16 cellular contexts compared by ENCODE assay signal in genomic region chr13:101423872-101424271, GRCh38. TPM values are rescaled to one million over a fixed set of nuclear protein-coding genes. Genes with fewer than 3 reads are reported as not detected.
DNase-seq lines count a peak whose midpoint lies in the region; ATAC-seq lines count a peak whose summit lies in the region.
"Had no signal": no experiment of that assay in that cellular context is flagged by ENCODE, and none has a peak within 500 bp of the region (broad histone marks: within the 10 kb centered on the region; RNA-seq: fewer than 3 reads in every experiment).

No MANE protein-coding gene starts in this region.

- H3K27me3 Mint-ChIP-seq in activated CD4-positive, alpha-beta T cell treated with anti-CD3 and anti-CD28 coated beads, Interleukin-2, amount 10 ng/mL, durations not matched to agents 24 days and 14 days: peaks cover 2% of the 10 kb centered on the region
- H3K27me3 Mint-ChIP-seq in activated CD4-positive, alpha-beta T cell treated with anti-CD3 and anti-CD28 coated beads for 36 hours: peaks cover 7% of the 10 kb centered on the region
- peaks cover 2% of the 10 kb centered on the region for H3K27me3 Mint-ChIP-seq in stimulated activated memory B cell treated with anti-CD40 and anti-IgM and Interleukin-4, amounts not matched to agents 10 μg/mL and 1 μg/mL and 100 μg/mL, for 72 hours
- peaks cover 3% of the 10 kb centered on the region for H3K27me3 Mint-ChIP-seq in activated CD8-positive, alpha-beta T cell treated with anti-CD3 and anti-CD28 coated beads, Interleukin-2, amount 10 ng/mL, durations not matched to agents 7 days and 5 days (ENCODE audit: low read depth)

- CTCF ChIA-PET in activated CD4-positive, alpha-beta T cell treated with anti-CD3 and anti-CD28 coated beads for 36 hours (lab: Charles Lee): no interaction called here
- CTCF ChIA-PET in activated CD8-positive, alpha-beta T cell treated with anti-CD3 and anti-CD28 coated beads, Interleukin-2, amount 10 ng/mL, durations not matched to agents 7 days and 5 days (lab: Charles Lee): no interaction called here

- H3K36me3 Mint-ChIP-seq in activated CD4-positive, alpha-beta T cell treated with anti-CD3 and anti-CD28 coated beads, Interleukin-2, amount 10 ng/mL, durations not matched to agents 24 days and 14 days (ENCODE audit: low read depth): no peaks in the 10 kb centered on the region
- H3K36me3 Mint-ChIP-seq in activated CD4-positive, alpha-beta T cell treated with anti-CD3 and anti-CD28 coated beads for 36 hours (ENCODE audit: low read depth): no peaks in the 10 kb centered on the region
- no peaks in the 10 kb centered on the region for H3K36me3 Mint-ChIP-seq in stimulated activated memory B cell treated with anti-CD40 and anti-IgM and Interleukin-4, amounts not matched to agents 10 μg/mL and 1 μg/mL and 100 μg/mL, for 72 hours
- no peaks in the 10 kb centered on the region for H3K36me3 Mint-ChIP-seq in activated CD8-positive, alpha-beta T cell treated with anti-CD3 and anti-CD28 coated beads, Interleukin-2, amount 10 ng/mL, durations not matched to agents 7 days and 5 days (ENCODE audit: low read depth)
- H3K36me3 Mint-ChIP-seq: CD4-positive, alpha-beta memory T cell had no signal

- H3K27ac ChIP-seq in layer of hippocampus (ENCODE audit: low read depth, low read length) (peak overlapping the region; percentile 98), temporal lobe (ENCODE audit: low read depth, low read length) (peak overlapping the region; percentile 100)

- no peak overlapping the region for H3K27ac Mint-ChIP-seq in activated CD4-positive, alpha-beta T cell treated with anti-CD3 and anti-CD28 coated beads, Interleukin-2, amount 10 ng/mL, durations not matched to agents 24 days and 14 days
- H3K27ac Mint-ChIP-seq in activated CD4-positive, alpha-beta T cell treated with anti-CD3 and anti-CD28 coated beads for 36 hours: no peak overlapping the region
- no peak overlapping the region for H3K27ac Mint-ChIP-seq in stimulated activated memory B cell treated with anti-CD40 and anti-IgM and Interleukin-4, amounts not matched to agents 10 μg/mL and 1 μg/mL and 100 μg/mL, for 72 hours
- H3K27ac Mint-ChIP-seq in activated CD8-positive, alpha-beta T cell treated with anti-CD3 and anti-CD28 coated beads, Interleukin-2, amount 10 ng/mL, durations not matched to agents 7 days and 5 days: no peak overlapping the region
- H3K27ac Mint-ChIP-seq: CD4-positive, alpha-beta memory T cell; HFFc6 had no signal

- POLR2A ChIA-PET in activated CD4-positive, alpha-beta T cell treated with anti-CD3 and anti-CD28 coated beads for 36 hours (lab: Charles Lee): no interaction called here
- POLR2A ChIA-PET in activated CD8-positive, alpha-beta T cell treated with anti-CD3 and anti-CD28 coated beads, Interleukin-2, amount 10 ng/mL, durations not matched to agents 7 days and 5 days (lab: Charles Lee): no interaction called here

- H3K4me3 Mint-ChIP-seq in activated CD4-positive, alpha-beta T cell treated with anti-CD3 and anti-CD28 coated beads, Interleukin-2, amount 10 ng/mL, durations not matched to agents 24 days and 14 days: no peak overlapping the region
- H3K4me3 Mint-ChIP-seq in activated CD4-positive, alpha-beta T cell treated with anti-CD3 and anti-CD28 coated beads for 36 hours: no peak overlapping the region
- H3K4me3 Mint-ChIP-seq in stimulated activated memory B cell treated with anti-CD40 and anti-IgM and Interleukin-4, amounts not matched to agents 10 μg/mL and 1 μg/mL and 100 μg/mL, for 72 hours: no peak overlapping the region
- H3K4me3 Mint-ChIP-seq in activated CD8-positive, alpha-beta T cell treated with anti-CD3 and anti-CD28 coated beads, Interleukin-2, amount 10 ng/mL, durations not matched to agents 7 days and 5 days: no peak overlapping the region
- H3K4me3 Mint-ChIP-seq: CD4-positive, alpha-beta memory T cell; HFFc6 had no signal

- H3K4me1 Mint-ChIP-seq in activated CD4-positive, alpha-beta T cell treated with anti-CD3 and anti-CD28 coated beads, Interleukin-2, amount 10 ng/mL, durations not matched to agents 24 days and 14 days: no peaks in the 10 kb centered on the region
- no peaks in the 10 kb centered on the region for H3K4me1 Mint-ChIP-seq in activated CD4-positive, alpha-beta T cell treated with anti-CD3 and anti-CD28 coated beads for 36 hours
- no peaks in the 10 kb centered on the region for H3K4me1 Mint-ChIP-seq in stimulated activated memory B cell treated with anti-CD40 and anti-IgM and Interleukin-4, amounts not matched to agents 10 μg/mL and 1 μg/mL and 100 μg/mL, for 72 hours
- no peaks in the 10 kb centered on the region for H3K4me1 Mint-ChIP-seq in activated CD8-positive, alpha-beta T cell treated with anti-CD3 and anti-CD28 coated beads, Interleukin-2, amount 10 ng/mL, durations not matched to agents 7 days and 5 days (ENCODE audit: low read depth)
- H3K4me1 Mint-ChIP-seq: CD4-positive, alpha-beta memory T cell had no signal

- in situ Hi-C loops in SK-MEL-5 (cut with HindIII; ENCODE audit: low pct_unique_long_range_greater_than_20kb, low sequenced_read_pairs): no loop called here

- H3K27me3 ChIP-seq in layer of hippocampus (ENCODE audit: control insufficient read depth, insufficient read depth, low read length): no peaks in the 10 kb centered on the region

- intact Hi-C loops in activated CD4-positive, alpha-beta T cell treated with anti-CD3 and anti-CD28 coated beads, Interleukin-2, amount 10 ng/mL, durations not matched to agents 24 days and 14 days (cut with micrococcal nuclease): no loop called here
- intact Hi-C loops in activated CD4-positive, alpha-beta T cell treated with anti-CD3 and anti-CD28 coated beads for 36 hours (cut with DNase I, micrococcal nuclease): no loop called here

- DNase-seq in activated CD4-positive, alpha-beta T cell treated with anti-CD3 and anti-CD28 coated beads, Interleukin-2, amount 10 ng/mL, durations not matched to agents 24 days and 14 days: peak; percentile 34
- DNase-seq in activated CD4-positive, alpha-beta T cell treated with anti-CD3 and anti-CD28 coated beads for 36 hours: no peak
- peak; percentile 1 for DNase-seq in SK-MEL-5 (ENCODE audit: low read depth, low spot score)
- DNase-seq in activated CD8-positive, alpha-beta T cell treated with anti-CD3 and anti-CD28 coated beads, Interleukin-2, amount 10 ng/mL, durations not matched to agents 7 days and 5 days: no peak
- DNase-seq in NK-92 treated with Interleukin-12 subunit alpha and Interleukin-12 subunit beta, amount 100 ng/mL, for 24 hours (lab: John Stamatoyannopoulos, UW): no peak
- DNase-seq: CD4-positive, alpha-beta memory T cell; HFFc6; KBM-7; NCI-H1417 treated with DMSO at 0.1 percent for 48 hours; NCI-H2029 treated with DMSO at 0.1 percent for 48 hours; NCI-H2227 treated with DMSO at 0.1 percent for 48 hours; NCI-H526 had no signal

- ATAC-seq in activated CD4-positive, alpha-beta T cell treated with anti-CD3 and anti-CD28 coated beads for 36 hours: no peak
- no peak for ATAC-seq in stimulated activated memory B cell treated with anti-CD40 and anti-IgM and Interleukin-4, amounts not matched to agents 10 μg/mL and 1 μg/mL and 100 μg/mL, for 72 hours
- no peak for ATAC-seq in activated CD8-positive, alpha-beta T cell treated with anti-CD3 and anti-CD28 coated beads, Interleukin-2, amount 10 ng/mL, durations not matched to agents 7 days and 5 days

- no peaks in the 10 kb centered on the region for H3K9me3 Mint-ChIP-seq in activated CD4-positive, alpha-beta T cell treated with anti-CD3 and anti-CD28 coated beads, Interleukin-2, amount 10 ng/mL, durations not matched to agents 24 days and 14 days
- no peaks in the 10 kb centered on the region for H3K9me3 Mint-ChIP-seq in activated CD4-positive, alpha-beta T cell treated with anti-CD3 and anti-CD28 coated beads for 36 hours (ENCODE audit: low read depth)
- H3K9me3 Mint-ChIP-seq in stimulated activated memory B cell treated with anti-CD40 and anti-IgM and Interleukin-4, amounts not matched to agents 10 μg/mL and 1 μg/mL and 100 μg/mL, for 72 hours: no peaks in the 10 kb centered on the region
- no peaks in the 10 kb centered on the region for H3K9me3 Mint-ChIP-seq in activated CD8-positive, alpha-beta T cell treated with anti-CD3 and anti-CD28 coated beads, Interleukin-2, amount 10 ng/mL, durations not matched to agents 7 days and 5 days (ENCODE audit: insufficient read depth)
- H3K9me3 Mint-ChIP-seq: HFFc6 had no signal

RNA-seq across cellular contexts. Expression of gene NALCN, which starts 7.6 kb away (rescaled TPM):
- not detected in 2 replicates for total RNA-seq in activated CD4-positive, alpha-beta T cell treated with anti-CD3 and anti-CD28 coated beads, Interleukin-2, amount 10 ng/mL, durations not matched to agents 24 days and 14 days
- not detected for total RNA-seq in activated CD4-positive, alpha-beta T cell treated with anti-CD3 and anti-CD28 coated beads for 36 hours
- 0.19 and 0.24 TPM in 2 replicates for total RNA-seq in SK-MEL-5 (2014; rRNA removed; shearing (Covaris generic))
- 0.13 TPM in 1 of 2 replicates, not detected in the other for polyA plus RNA-seq in SK-MEL-5 (2015; cell fraction: cytosol; rRNA removed)
- not detected in 2 replicates for polyA plus RNA-seq in SK-MEL-5 (2015; cell fraction: nucleus; rRNA removed)
- 27.8 TPM for total RNA-seq in temporal lobe
- not detected for total RNA-seq in activated CD8-positive, alpha-beta T cell treated with anti-CD3 and anti-CD28 coated beads, Interleukin-2, amount 10 ng/mL, durations not matched to agents 7 days and 5 days
- total RNA-seq: CD4-positive, alpha-beta memory T cell had no signal
- polyA plus RNA-seq: CD4-positive, alpha-beta memory T cell had no signal

RNA-seq across cellular contexts. Expression of gene ITGBL1, which starts 28.6 kb away (rescaled TPM):
- total RNA-seq in activated CD4-positive, alpha-beta T cell treated with anti-CD3 and anti-CD28 coated beads, Interleukin-2, amount 10 ng/mL, durations not matched to agents 24 days and 14 days: not detected in 2 replicates
- not detected for total RNA-seq in activated CD4-positive, alpha-beta T cell treated with anti-CD3 and anti-CD28 coated beads for 36 hours
- total RNA-seq in SK-MEL-5 (2014; rRNA removed; shearing (Covaris generic)): 0.34 and 0.59 TPM in 2 replicates
- polyA plus RNA-seq in SK-MEL-5 (2015; cell fraction: cytosol; rRNA removed): 0.06 and 0.12 TPM in 2 replicates
- polyA plus RNA-seq in SK-MEL-5 (2015; cell fraction: nucleus; rRNA removed): 1.2 and 4.3 TPM in 2 replicates
- total RNA-seq in temporal lobe: 2.2 TPM
- not detected for total RNA-seq in activated CD8-positive, alpha-beta T cell treated with anti-CD3 and anti-CD28 coated beads, Interleukin-2, amount 10 ng/mL, durations not matched to agents 7 days and 5 days
- total RNA-seq: CD4-positive, alpha-beta memory T cell; H1 had no signal
- polyA plus RNA-seq: CD4-positive, alpha-beta memory T cell; H1 had no signal

Comparison
In these comparisons a context has a peak if more than half of its experiments do, and no peak if none do; other contexts are left out.
1. DNase-seq: peak in activated CD4-positive, alpha-beta T cell treated with anti-CD3 and anti-CD28 coated beads, Interleukin-2, amount 10 ng/mL, durations not matched to agents 24 days and 14 days (single experiment) and SK-MEL-5 (single experiment); none in activated CD4-positive, alpha-beta T cell treated with anti-CD3 and anti-CD28 coated beads for 36 hours (single experiment), activated CD8-positive, alpha-beta T cell treated with anti-CD3 and anti-CD28 coated beads, Interleukin-2, amount 10 ng/mL, durations not matched to agents 7 days and 5 days (single experiment) and NK-92 treated with Interleukin-12 subunit alpha and Interleukin-12 subunit beta, amount 100 ng/mL, for 24 hours (single experiment).
2. RNA of gene NALCN, which starts 7.6 kb away (total RNA-seq): 27.8 TPM in temporal lobe (single experiment); 0.19 to 0.24 TPM in SK-MEL-5, not detected in activated CD4-positive, alpha-beta T cell treated with anti-CD3 and anti-CD28 coated beads, Interleukin-2, amount 10 ng/mL, durations not matched to agents 24 days and 14 days, not detected in activated CD4-positive, alpha-beta T cell treated with anti-CD3 and anti-CD28 coated beads for 36 hours and not detected in activated CD8-positive, alpha-beta T cell treated with anti-CD3 and anti-CD28 coated beads, Interleukin-2, amount 10 ng/mL, durations not matched to agents 7 days and 5 days; every median in the first group is over 10 times any median in the second.